Comparison of ENCODE assay signal across 9 cellular contexts in genomic region chr1:8873506-8874229, GRCh38. TPM values are rescaled to one million over a fixed set of nuclear protein-coding genes. Genes with fewer than 3 reads are reported as not detected.
DNase-seq lines count a peak whose midpoint lies in the region; ATAC-seq and TF ChIP-seq lines count a peak whose summit lies in the region.
"Had no signal": no experiment of that assay in that cellular context is flagged by ENCODE, and none has a peak within 500 bp of the region (broad histone marks: within the 10 kb centered on the region; RNA-seq: fewer than 3 reads in every experiment).

No MANE protein-coding gene starts in this region.

- no peaks in the 10 kb centered on the region for H3K9me3 Mint-ChIP-seq in activated T-helper 2 cell treated with anti-CD3 and anti-CD28 coated beads, Interferon-gamma antibody, Interleukin-2, Interleukin-4, amounts not matched to agents 10 μg/mL and 5 μg/mL and 100 μg/mL, durations not matched to agents 14 hours and 24 hours and 36 hours
- H3K9me3 Mint-ChIP-seq: memory B cell had no signal

- DNase-seq in GM12865 (ENCODE audit: low read depth) (peak; percentile 44), RPMI8226 (peak; percentile 77), fibroblast of the conjunctiva (ENCODE audit: low read depth) (peak; percentile 95), non-pigmented ciliary epithelial cell (ENCODE audit: low read depth) (peak; percentile 96)
- peak; percentile 56 for DNase-seq in activated T-helper 2 cell treated with anti-CD3 and anti-CD28 coated beads, Interferon-gamma antibody, Interleukin-2, Interleukin-4, amounts not matched to agents 10 μg/mL and 5 μg/mL and 100 μg/mL, durations not matched to agents 14 hours and 24 hours and 36 hours (ENCODE audit: low spot score)

- H3K4me1 Mint-ChIP-seq in activated T-helper 2 cell treated with anti-CD3 and anti-CD28 coated beads, Interferon-gamma antibody, Interleukin-2, Interleukin-4, amounts not matched to agents 10 μg/mL and 5 μg/mL and 100 μg/mL, durations not matched to agents 14 hours and 24 hours and 36 hours (ENCODE audit: low read depth) = peaks cover 54% of the 10 kb centered on the region

- intact Hi-C loops in activated T-helper 2 cell treated with anti-CD3 and anti-CD28 coated beads, Interferon-gamma antibody, Interleukin-2, Interleukin-4, amounts not matched to agents 10 μg/mL and 5 μg/mL and 100 μg/mL, durations not matched to agents 14 hours and 24 hours and 36 hours (cut with micrococcal nuclease) = loop anchor here (2.0 to 10.0 kb wide), 2 partner anchors 15 to 59 kb away; partner anchors contain the start of gene RERE

- H3K4me3 ChIP-seq in GM12865 (ENCODE audit: low read depth, low read length) = peak overlapping the region; percentile 56
- H3K4me3 ChIP-seq in subcutaneous abdominal adipose tissue (ENCODE audit: low read depth in 1 of 5, low read length in 5 of 5) = no peak overlapping the region

- H3K36me3 Mint-ChIP-seq in activated T-helper 2 cell treated with anti-CD3 and anti-CD28 coated beads, Interferon-gamma antibody, Interleukin-2, Interleukin-4, amounts not matched to agents 10 μg/mL and 5 μg/mL and 100 μg/mL, durations not matched to agents 14 hours and 24 hours and 36 hours (ENCODE audit: low read depth) = peaks cover 95% of the 10 kb centered on the region

- ATAC-seq in GM21737 (IDR thresholded peaks at IDR 0.05; ENCODE audit: unreplicated experiment) (no peak), GM19351 (IDR thresholded peaks at IDR 0.05; ENCODE audit: unreplicated experiment) (no peak)

- peak overlapping the region; percentile 53 for H3K27ac Mint-ChIP-seq in activated T-helper 2 cell treated with anti-CD3 and anti-CD28 coated beads, Interferon-gamma antibody, Interleukin-2, Interleukin-4, amounts not matched to agents 10 μg/mL and 5 μg/mL and 100 μg/mL, durations not matched to agents 14 hours and 24 hours and 36 hours

- peak overlapping the region; percentile 98 for H3K4me3 Mint-ChIP-seq in activated T-helper 2 cell treated with anti-CD3 and anti-CD28 coated beads, Interferon-gamma antibody, Interleukin-2, Interleukin-4, amounts not matched to agents 10 μg/mL and 5 μg/mL and 100 μg/mL, durations not matched to agents 14 hours and 24 hours and 36 hours (ENCODE audit: low read depth)
- H3K4me3 Mint-ChIP-seq: memory B cell had no signal

- H3K36me3 ChIP-seq in subcutaneous abdominal adipose tissue (ENCODE audit: control insufficient read depth in 5 of 5, insufficient read depth in 5 of 5, low read length in 5 of 5) = peaks cover 0 to 66% (median 51%) of the 10 kb centered on the region in 5 donors

- H3K9me3 ChIP-seq in subcutaneous abdominal adipose tissue (ENCODE audit: control insufficient read depth in 5 of 5, low read length in 5 of 5) = no peaks in the 10 kb centered on the region

- H3K9ac ChIP-seq in subcutaneous abdominal adipose tissue (ENCODE audit: low read length in 5 of 5) = peak overlapping the region in 2 of 5 donors; percentile 20 to 59

- H3K27me3 Mint-ChIP-seq in activated T-helper 2 cell treated with anti-CD3 and anti-CD28 coated beads, Interferon-gamma antibody, Interleukin-2, Interleukin-4, amounts not matched to agents 10 μg/mL and 5 μg/mL and 100 μg/mL, durations not matched to agents 14 hours and 24 hours and 36 hours (ENCODE audit: low read depth) = no peaks in the 10 kb centered on the region
- H3K27me3 Mint-ChIP-seq: memory B cell had no signal

- H3K27me3 ChIP-seq in subcutaneous abdominal adipose tissue (ENCODE audit: control insufficient read depth in 5 of 5, insufficient read depth in 4 of 5, low read length in 5 of 5) = no peaks in the 10 kb centered on the region

- peaks cover 7 to 77% (median 60%) of the 10 kb centered on the region in 5 donors for H3K4me1 ChIP-seq in subcutaneous abdominal adipose tissue (ENCODE audit: control insufficient read depth in 5 of 5, insufficient read depth in 5 of 5, low read length in 5 of 5)

- H3K27ac ChIP-seq in subcutaneous abdominal adipose tissue (ENCODE audit: low read depth, low read length) = peak overlapping the region; percentile 59

- no peak for TF ChIP-seq CTCF in GM12865 (IDR thresholded peaks at IDR 0.05; ENCODE audit: insufficient read depth, low read depth, low read length, missing control alignments)

RNA-seq across cellular contexts. Expression of gene ENO1, which starts 4.8 kb away (rescaled TPM):
- total RNA-seq in activated T-helper 2 cell treated with anti-CD3 and anti-CD28 coated beads, Interferon-gamma antibody, Interleukin-2, Interleukin-4, amounts not matched to agents 10 μg/mL and 5 μg/mL and 100 μg/mL, durations not matched to agents 14 hours and 24 hours and 36 hours = 3,630 and 3,637 TPM in 2 replicates

RNA-seq across cellular contexts. Expression of gene RERE, which starts 56.2 kb away (rescaled TPM):
- 139 and 154 TPM in 2 replicates for total RNA-seq in activated T-helper 2 cell treated with anti-CD3 and anti-CD28 coated beads, Interferon-gamma antibody, Interleukin-2, Interleukin-4, amounts not matched to agents 10 μg/mL and 5 μg/mL and 100 μg/mL, durations not matched to agents 14 hours and 24 hours and 36 hours

Comparison
In these comparisons a context has a peak if more than half of its experiments do, and no peak if none do; other contexts are left out.
1. DNase-seq: peak in every context shown above with its lines; median percentile 96 in non-pigmented ciliary epithelial cell; 95 in fibroblast of the conjunctiva; 77 in RPMI8226; 56 in activated T-helper 2 cell treated with anti-CD3 and anti-CD28 coated beads, Interferon-gamma antibody, Interleukin-2, Interleukin-4, amounts not matched to agents 10 μg/mL and 5 μg/mL and 100 μg/mL, durations not matched to agents 14 hours and 24 hours and 36 hours; 44 in GM12865.